ENCODE assay signal across 8 cellular contexts in the genomic region with DNA sequence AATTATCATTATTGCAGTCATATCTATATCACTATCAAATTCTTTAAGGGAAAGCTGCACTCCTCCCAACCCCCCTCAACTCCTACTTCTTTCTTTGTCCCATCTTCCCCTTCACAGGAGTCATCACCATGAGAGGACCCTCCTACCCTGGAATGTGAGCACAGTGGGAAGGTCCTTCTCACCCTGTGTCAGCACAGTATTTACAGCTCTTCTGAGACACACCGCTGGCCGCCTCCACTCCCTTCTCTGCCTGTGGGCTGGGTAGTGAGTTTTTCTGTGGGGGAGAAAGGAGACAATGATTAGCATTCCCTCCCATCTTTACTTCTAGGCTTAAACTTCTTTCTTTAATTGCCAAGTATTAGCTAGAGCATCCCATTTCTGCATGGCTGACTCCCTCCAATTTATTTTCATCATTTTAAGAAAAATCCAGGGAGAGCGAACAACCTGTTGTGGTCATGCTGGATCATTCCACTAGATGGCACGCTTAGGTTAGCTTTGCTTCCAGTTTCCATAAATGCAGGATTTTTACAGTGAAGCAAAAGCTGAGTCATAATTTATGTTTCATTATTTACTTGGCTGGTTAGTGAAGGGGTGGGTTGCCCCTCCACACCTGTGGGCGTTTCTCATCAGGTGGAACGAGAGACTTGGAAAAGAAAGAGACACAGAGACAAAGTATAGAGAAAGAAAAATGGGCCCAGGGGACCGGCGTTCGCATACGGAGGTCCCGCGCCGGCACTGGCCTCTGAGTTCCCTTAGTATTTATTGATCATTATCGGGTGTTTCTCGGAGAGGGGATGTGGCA.
DNase-seq lines count a peak whose midpoint lies in the region; ATAC-seq and TF ChIP-seq lines count a peak whose summit lies in the region.

No MANE protein-coding gene starts in this region.

- no peaks in the 10 kb centered on the region for H3K9me3 Mint-ChIP-seq in dendritic cell treated with granulocyte-macrophage colony-stimulating factor and Interleukin-4, amounts not matched to agents 40 ng/mL and 50 ng/mL, for 4 days

- DNase-seq in activated T-cell treated with anti-CD3 and anti-CD28 coated beads for 48 hours (ENCODE audit: low read depth) (peak; percentile 10), HAP-1 (ENCODE audit: low spot score in 2 of 2) (peak; percentile 48 to 63), left lobe of liver (ENCODE audit: low spot score) (no peak)
- no peak for DNase-seq in activated T-cell treated with anti-CD3 and anti-CD28 coated beads, Interleukin-2, amount 50 U/mL, for 1 hour
- peak; percentile 6 to 32 for DNase-seq in stimulated activated CD4-positive, alpha-beta T cell treated with anti-CD3 and anti-CD28 coated beads, Interleukin-4, amount 100 ng/mL, for 4 hours

- peaks cover 9% of the 10 kb centered on the region for H3K27me3 ChIP-seq in HAP-1 (ENCODE audit: low read depth)

- no peaks in the 10 kb centered on the region for H3K9me3 ChIP-seq in HAP-1
- H3K9me3 ChIP-seq in KOPT-K1 (ENCODE audit: insufficient read depth, low read length, poor library complexity, severe bottlenecking): no peaks in the 10 kb centered on the region

- intact Hi-C loops in dendritic cell treated with granulocyte-macrophage colony-stimulating factor and Interleukin-4, amounts not matched to agents 40 ng/mL and 50 ng/mL, for 4 days (cut with micrococcal nuclease): loop anchor here (1.0 to 2.0 kb wide), 2 partner anchors 399 to 452 kb away; no protein-coding TSS in a partner anchor

- no peaks in the 10 kb centered on the region for H3K36me3 Mint-ChIP-seq in dendritic cell treated with granulocyte-macrophage colony-stimulating factor and Interleukin-4, amounts not matched to agents 40 ng/mL and 50 ng/mL, for 4 days (ENCODE audit: low read depth)

- H3K4me1 ChIP-seq in HAP-1: peaks cover 5% of the 10 kb centered on the region

- H3K4me3 Mint-ChIP-seq in dendritic cell treated with granulocyte-macrophage colony-stimulating factor and Interleukin-4, amounts not matched to agents 40 ng/mL and 50 ng/mL, for 4 days: peak overlapping the region; percentile 80

- peaks cover 14% of the 10 kb centered on the region for H3K4me1 Mint-ChIP-seq in dendritic cell treated with granulocyte-macrophage colony-stimulating factor and Interleukin-4, amounts not matched to agents 40 ng/mL and 50 ng/mL, for 4 days (ENCODE audit: low read depth)

- in situ Hi-C loops in HAP-1 (cut with MboI; ENCODE audit: low sequenced_read_pairs): no loop called here

- ATAC-seq in SK-N-SH treated with all-trans-retinoic acid at 6 μM for 48 hours (peak; percentile 89), left lobe of liver (peak; percentile 94)

- peaks cover 1% of the 10 kb centered on the region for H3K27me3 Mint-ChIP-seq in dendritic cell treated with granulocyte-macrophage colony-stimulating factor and Interleukin-4, amounts not matched to agents 40 ng/mL and 50 ng/mL, for 4 days

- peak overlapping the region; percentile 40 for H3K27ac ChIP-seq in KOPT-K1 (ENCODE audit: low read depth, low read length, poor library complexity, severe bottlenecking)

- peak overlapping the region; percentile 18 for H3K4me3 ChIP-seq in HAP-1

- peak overlapping the region; percentile 83 for H3K27ac Mint-ChIP-seq in dendritic cell treated with granulocyte-macrophage colony-stimulating factor and Interleukin-4, amounts not matched to agents 40 ng/mL and 50 ng/mL, for 4 days

- H3K36me3 ChIP-seq in HAP-1 (replicated peaks): no peaks in the 10 kb centered on the region
- H3K36me3 ChIP-seq in KOPT-K1 (ENCODE audit: insufficient read depth, low read length): no peaks in the 10 kb centered on the region

TF ChIP-seq in SK-N-SH treated with all-trans-retinoic acid at 6 μM for 48 hours, 23 proteins besides CTCF, POLR2A, EP300 and RAD21:
- TF ChIP-seq OSR1 (CRISPR knock-in tag; IDR thresholded peaks at IDR 0.05) (no peak), ARNTL (CRISPR knock-in tag; IDR thresholded peaks at IDR 0.05; ENCODE audit: borderline replicate concordance, low read depth) (no peak), CSDC2 (CRISPR knock-in tag; IDR thresholded peaks at IDR 0.05) (no peak), ZNF70 (CRISPR knock-in tag; IDR thresholded peaks at IDR 0.05) (no peak), ZNF8 (CRISPR knock-in tag; IDR thresholded peaks at IDR 0.05) (no peak), RARB (CRISPR knock-in tag; IDR thresholded peaks at IDR 0.05) (no peak), TOX (CRISPR knock-in tag; IDR thresholded peaks at IDR 0.05; ENCODE audit: borderline replicate concordance) (no peak), BACH2 (CRISPR knock-in tag; IDR thresholded peaks at IDR 0.05; ENCODE audit: borderline replicate concordance) (no peak), TCF4 (CRISPR knock-in tag; IDR thresholded peaks at IDR 0.05; ENCODE audit: borderline replicate concordance) (no peak), ZNF565 (CRISPR knock-in tag; conservative IDR thresholded peaks at IDR 0.05; ENCODE audit: low read depth) (no peak), PPARA (CRISPR knock-in tag; IDR thresholded peaks at IDR 0.05; ENCODE audit: borderline replicate concordance) (no peak), ESRRG (CRISPR knock-in tag; IDR thresholded peaks at IDR 0.05) (no peak), ZFP30 (CRISPR knock-in tag; IDR thresholded peaks at IDR 0.05) (no peak), ZFP3 (CRISPR knock-in tag; IDR thresholded peaks at IDR 0.05) (no peak), GLIS3 (CRISPR knock-in tag; IDR thresholded peaks at IDR 0.05) (no peak)
- TF ChIP-seq, protein P1, sequence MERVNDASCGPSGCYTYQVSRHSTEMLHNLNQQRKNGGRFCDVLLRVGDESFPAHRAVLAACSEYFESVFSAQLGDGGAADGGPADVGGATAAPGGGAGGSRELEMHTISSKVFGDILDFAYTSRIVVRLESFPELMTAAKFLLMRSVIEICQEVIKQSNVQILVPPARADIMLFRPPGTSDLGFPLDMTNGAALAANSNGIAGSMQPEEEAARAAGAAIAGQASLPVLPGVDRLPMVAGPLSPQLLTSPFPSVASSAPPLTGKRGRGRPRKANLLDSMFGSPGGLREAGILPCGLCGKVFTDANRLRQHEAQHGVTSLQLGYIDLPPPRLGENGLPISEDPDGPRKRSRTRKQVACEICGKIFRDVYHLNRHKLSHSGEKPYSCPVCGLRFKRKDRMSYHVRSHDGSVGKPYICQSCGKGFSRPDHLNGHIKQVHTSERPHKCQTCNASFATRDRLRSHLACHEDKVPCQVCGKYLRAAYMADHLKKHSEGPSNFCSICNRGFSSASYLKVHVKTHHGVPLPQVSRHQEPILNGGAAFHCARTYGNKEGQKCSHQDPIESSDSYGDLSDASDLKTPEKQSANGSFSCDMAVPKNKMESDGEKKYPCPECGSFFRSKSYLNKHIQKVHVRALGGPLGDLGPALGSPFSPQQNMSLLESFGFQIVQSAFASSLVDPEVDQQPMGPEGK (CRISPR knock-in tag; IDR thresholded peaks at IDR 0.05; ENCODE audit: borderline replicate concordance): no peak
- TF ChIP-seq, protein P2, sequence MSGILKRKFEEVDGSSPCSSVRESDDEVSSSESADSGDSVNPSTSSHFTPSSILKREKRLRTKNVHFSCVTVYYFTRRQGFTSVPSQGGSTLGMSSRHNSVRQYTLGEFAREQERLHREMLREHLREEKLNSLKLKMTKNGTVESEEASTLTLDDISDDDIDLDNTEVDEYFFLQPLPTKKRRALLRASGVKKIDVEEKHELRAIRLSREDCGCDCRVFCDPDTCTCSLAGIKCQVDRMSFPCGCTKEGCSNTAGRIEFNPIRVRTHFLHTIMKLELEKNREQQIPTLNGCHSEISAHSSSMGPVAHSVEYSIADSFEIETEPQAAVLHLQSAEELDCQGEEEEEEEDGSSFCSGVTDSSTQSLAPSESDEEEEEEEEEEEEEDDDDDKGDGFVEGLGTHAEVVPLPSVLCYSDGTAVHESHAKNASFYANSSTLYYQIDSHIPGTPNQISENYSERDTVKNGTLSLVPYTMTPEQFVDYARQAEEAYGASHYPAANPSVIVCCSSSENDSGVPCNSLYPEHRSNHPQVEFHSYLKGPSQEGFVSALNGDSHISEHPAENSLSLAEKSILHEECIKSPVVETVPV (CRISPR knock-in tag; IDR thresholded peaks at IDR 0.05): no peak
- TF ChIP-seq, protein P3, sequence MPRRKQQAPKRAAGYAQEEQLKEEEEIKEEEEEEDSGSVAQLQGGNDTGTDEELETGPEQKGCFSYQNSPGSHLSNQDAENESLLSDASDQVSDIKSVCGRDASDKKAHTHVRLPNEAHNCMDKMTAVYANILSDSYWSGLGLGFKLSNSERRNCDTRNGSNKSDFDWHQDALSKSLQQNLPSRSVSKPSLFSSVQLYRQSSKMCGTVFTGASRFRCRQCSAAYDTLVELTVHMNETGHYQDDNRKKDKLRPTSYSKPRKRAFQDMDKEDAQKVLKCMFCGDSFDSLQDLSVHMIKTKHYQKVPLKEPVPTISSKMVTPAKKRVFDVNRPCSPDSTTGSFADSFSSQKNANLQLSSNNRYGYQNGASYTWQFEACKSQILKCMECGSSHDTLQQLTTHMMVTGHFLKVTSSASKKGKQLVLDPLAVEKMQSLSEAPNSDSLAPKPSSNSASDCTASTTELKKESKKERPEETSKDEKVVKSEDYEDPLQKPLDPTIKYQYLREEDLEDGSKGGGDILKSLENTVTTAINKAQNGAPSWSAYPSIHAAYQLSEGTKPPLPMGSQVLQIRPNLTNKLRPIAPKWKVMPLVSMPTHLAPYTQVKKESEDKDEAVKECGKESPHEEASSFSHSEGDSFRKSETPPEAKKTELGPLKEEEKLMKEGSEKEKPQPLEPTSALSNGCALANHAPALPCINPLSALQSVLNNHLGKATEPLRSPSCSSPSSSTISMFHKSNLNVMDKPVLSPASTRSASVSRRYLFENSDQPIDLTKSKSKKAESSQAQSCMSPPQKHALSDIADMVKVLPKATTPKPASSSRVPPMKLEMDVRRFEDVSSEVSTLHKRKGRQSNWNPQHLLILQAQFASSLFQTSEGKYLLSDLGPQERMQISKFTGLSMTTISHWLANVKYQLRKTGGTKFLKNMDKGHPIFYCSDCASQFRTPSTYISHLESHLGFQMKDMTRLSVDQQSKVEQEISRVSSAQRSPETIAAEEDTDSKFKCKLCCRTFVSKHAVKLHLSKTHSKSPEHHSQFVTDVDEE (CRISPR knock-in tag; IDR thresholded peaks at IDR 0.05): no peak
- TF ChIP-seq, protein P4, sequence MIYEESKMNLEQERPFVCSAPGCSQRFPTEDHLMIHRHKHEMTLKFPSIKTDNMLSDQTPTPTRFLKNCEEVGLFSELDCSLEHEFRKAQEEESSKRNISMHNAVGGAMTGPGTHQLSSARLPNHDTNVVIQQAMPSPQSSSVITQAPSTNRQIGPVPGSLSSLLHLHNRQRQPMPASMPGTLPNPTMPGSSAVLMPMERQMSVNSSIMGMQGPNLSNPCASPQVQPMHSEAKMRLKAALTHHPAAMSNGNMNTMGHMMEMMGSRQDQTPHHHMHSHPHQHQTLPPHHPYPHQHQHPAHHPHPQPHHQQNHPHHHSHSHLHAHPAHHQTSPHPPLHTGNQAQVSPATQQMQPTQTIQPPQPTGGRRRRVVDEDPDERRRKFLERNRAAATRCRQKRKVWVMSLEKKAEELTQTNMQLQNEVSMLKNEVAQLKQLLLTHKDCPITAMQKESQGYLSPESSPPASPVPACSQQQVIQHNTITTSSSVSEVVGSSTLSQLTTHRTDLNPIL (CRISPR knock-in tag; IDR thresholded peaks at IDR 0.05; ENCODE audit: low read depth): no peak

Comparison
In these comparisons a context has a peak if more than half of its experiments do, and no peak if none do; other contexts are left out.
1. DNase-seq: peak in activated T-cell treated with anti-CD3 and anti-CD28 coated beads for 48 hours (single experiment), HAP-1 (2 of 2) and stimulated activated CD4-positive, alpha-beta T cell treated with anti-CD3 and anti-CD28 coated beads, Interleukin-4, amount 100 ng/mL, for 4 hours (2 of 2); none in activated T-cell treated with anti-CD3 and anti-CD28 coated beads, Interleukin-2, amount 50 U/mL, for 1 hour (single experiment) and left lobe of liver (single experiment).